12 cellular contexts compared by ENCODE assay signal in genomic region chr16:67489401-67490083, GRCh38. TPM values are rescaled to one million over a fixed set of nuclear protein-coding genes. Genes with fewer than 3 reads are reported as not detected.
A peak's percentile ranks its signal among the peaks of the same experiment; 100 is the strongest.
DNase-seq lines count a peak whose midpoint lies in the region; ATAC-seq and TF ChIP-seq lines count a peak whose summit lies in the region.
"Had no signal": no experiment of that assay in that cellular context is flagged by ENCODE, and none has a peak within 500 bp of the region (broad histone marks: within the 10 kb centered on the region; RNA-seq: fewer than 3 reads in every experiment).

No MANE protein-coding gene starts in this region.

- H3K4me1 Mint-ChIP-seq in glutamatergic neuron (ENCODE audit: low read depth, unreplicated experiment) = peaks cover 5% of the 10 kb centered on the region
- H3K4me1 Mint-ChIP-seq in activated T-cell treated with anti-CD3 and anti-CD28 coated beads, Interleukin-2, amount 50 U/mL, for 72 hours (ENCODE audit: low read depth) = peaks cover 7% of the 10 kb centered on the region

- H3K4me1 ChIP-seq in NT2/D1 (ENCODE audit: insufficient read depth, insufficient read length) (peaks cover 6% of the 10 kb centered on the region), rectal smooth muscle tissue (ENCODE audit: control insufficient read depth, insufficient read depth, low read length) (peaks cover 20% of the 10 kb centered on the region)

- TF ChIP-seq CTCF in glutamatergic neuron (IDR thresholded peaks at IDR 0.05; ENCODE audit: partially characterized antibody, unreplicated experiment) = no peak

- H3K36me3 Mint-ChIP-seq in glutamatergic neuron (ENCODE audit: unreplicated experiment) = peaks cover 6% of the 10 kb centered on the region
- peaks cover under 1 to 7% of the 10 kb centered on the region in 2 donors for H3K36me3 Mint-ChIP-seq in activated T-cell treated with anti-CD3 and anti-CD28 coated beads, Interleukin-2, amount 50 U/mL, for 72 hours (ENCODE audit: insufficient read depth in 2 of 2)

- peak overlapping the region; percentile 89 for H3K27ac ChIP-seq in rectal smooth muscle tissue (ENCODE audit: low read depth, low read length)

- H3K4me3 Mint-ChIP-seq in glutamatergic neuron (ENCODE audit: unreplicated experiment) = no peak overlapping the region
- H3K4me3 Mint-ChIP-seq in activated T-cell treated with anti-CD3 and anti-CD28 coated beads, Interleukin-2, amount 50 U/mL, for 72 hours = no peak overlapping the region
- H3K4me3 Mint-ChIP-seq: activated T-helper 1 cell treated with anti-CD3 and anti-CD28 coated beads, Interleukin-12 subunit alpha, Interleukin-12 subunit beta, Interleukin-2, Interleukin-4 antibody, amounts not matched to agents 30 ng/mL and 10 ng/mL and 1 ng/mL, durations not matched to agents 14 hours and 24 hours and 36 hours had no signal

- H3K9ac ChIP-seq in NT2/D1 (ENCODE audit: insufficient read length, low read depth) (peak overlapping the region; percentile 54), rectal smooth muscle tissue (ENCODE audit: low read length) (no peak overlapping the region)

- DNase-seq in NT2/D1 (ENCODE audit: low read depth, low spot score) (no peak), glutamatergic neuron (no peak)
- no peak for DNase-seq in activated T-cell treated with anti-CD3 and anti-CD28 coated beads, Interleukin-2, amount 50 U/mL, for 72 hours
- DNase-seq: COR-L47; NCI-H1048; NK-92 treated with Interleukin-12 subunit alpha and Interleukin-12 subunit beta, amount 100 ng/mL, for 24 hours had no signal

- peaks cover 11% of the 10 kb centered on the region; the same call in 1 of the 2 replicates for H3K9me3 ChIP-seq in NT2/D1 (ENCODE audit: insufficient read depth, low read length)

- H3K9me3 Mint-ChIP-seq in glutamatergic neuron (ENCODE audit: unreplicated experiment) = no peaks in the 10 kb centered on the region
- H3K9me3 Mint-ChIP-seq in activated T-cell treated with anti-CD3 and anti-CD28 coated beads, Interleukin-2, amount 50 U/mL, for 72 hours = no peaks in the 10 kb centered on the region
- H3K9me3 Mint-ChIP-seq: activated T-helper 1 cell treated with anti-CD3 and anti-CD28 coated beads, Interleukin-12 subunit alpha, Interleukin-12 subunit beta, Interleukin-2, Interleukin-4 antibody, amounts not matched to agents 30 ng/mL and 10 ng/mL and 1 ng/mL, durations not matched to agents 14 hours and 24 hours and 36 hours had no signal

- H3K36me3 ChIP-seq in NT2/D1 (ENCODE audit: insufficient read depth, insufficient read length, low read length) (no peaks in the 10 kb centered on the region), rectal smooth muscle tissue (ENCODE audit: control insufficient read depth, insufficient read depth, low read length) (no peaks in the 10 kb centered on the region)

- ATAC-seq in GM21737 (IDR thresholded peaks at IDR 0.05; ENCODE audit: unreplicated experiment) (no peak), HG02884 (IDR thresholded peaks at IDR 0.05; ENCODE audit: unreplicated experiment) (no peak), HG02571 (IDR thresholded peaks at IDR 0.05; ENCODE audit: unreplicated experiment) (no peak)
- ATAC-seq in activated T-cell treated with anti-CD3 and anti-CD28 coated beads, Interleukin-2, amount 50 U/mL, for 72 hours (replicated peaks in 1 of 2) = no peak

- H3K4me3 ChIP-seq in GM08714 (ENCODE audit: low read length) = peak overlapping the region; percentile 1; the same call in 1 of the 2 replicates
- no peak overlapping the region for H3K4me3 ChIP-seq in NT2/D1 (ENCODE audit: insufficient read length, low read depth)
- H3K4me3 ChIP-seq in rectal smooth muscle tissue (ENCODE audit: low read length) = no peak overlapping the region

- H3K27me3 Mint-ChIP-seq in glutamatergic neuron (ENCODE audit: unreplicated experiment) = peaks cover 4% of the 10 kb centered on the region
- H3K27me3 Mint-ChIP-seq in activated T-cell treated with anti-CD3 and anti-CD28 coated beads, Interleukin-2, amount 50 U/mL, for 72 hours (ENCODE audit: low read depth) = no peaks in the 10 kb centered on the region

- H3K27me3 ChIP-seq in NT2/D1 (ENCODE audit: insufficient read depth, insufficient read length) (peaks cover 7% of the 10 kb centered on the region), rectal smooth muscle tissue (ENCODE audit: control insufficient read depth, insufficient read depth, low read length) (no peaks in the 10 kb centered on the region)

- peak overlapping the region; percentile 15 for H3K27ac Mint-ChIP-seq in glutamatergic neuron (ENCODE audit: unreplicated experiment)
- H3K27ac Mint-ChIP-seq in activated T-cell treated with anti-CD3 and anti-CD28 coated beads, Interleukin-2, amount 50 U/mL, for 72 hours = no peak overlapping the region
- H3K27ac Mint-ChIP-seq: activated T-helper 1 cell treated with anti-CD3 and anti-CD28 coated beads, Interleukin-12 subunit alpha, Interleukin-12 subunit beta, Interleukin-2, Interleukin-4 antibody, amounts not matched to agents 30 ng/mL and 10 ng/mL and 1 ng/mL, durations not matched to agents 14 hours and 24 hours and 36 hours had no signal

RNA-seq across cellular contexts. Expression of gene AGRP, which starts 6.2 kb away (rescaled TPM):
- total RNA-seq in glutamatergic neuron (ENCODE audit: unreplicated experiment) = not detected
- not detected for total RNA-seq in activated T-cell treated with anti-CD3 and anti-CD28 coated beads, Interleukin-2, amount 50 U/mL, for 72 hours
- total RNA-seq: activated T-helper 1 cell treated with anti-CD3 and anti-CD28 coated beads, Interleukin-12 subunit alpha, Interleukin-12 subunit beta, Interleukin-2, Interleukin-4 antibody, amounts not matched to agents 30 ng/mL and 10 ng/mL and 1 ng/mL, durations not matched to agents 14 hours and 24 hours and 36 hours had no signal

RNA-seq across cellular contexts. Expression of gene ATP6V0D1, which starts 8.6 kb away (rescaled TPM):
- total RNA-seq in glutamatergic neuron (ENCODE audit: unreplicated experiment) = 111 TPM
- total RNA-seq in activated T-cell treated with anti-CD3 and anti-CD28 coated beads, Interleukin-2, amount 50 U/mL, for 72 hours = 10 to 100 TPM; 27.9 to 28.1 TPM

RNA-seq across cellular contexts. Expression of gene RIPOR1, which starts 39.1 kb away (rescaled TPM):
- 191 TPM for total RNA-seq in glutamatergic neuron (ENCODE audit: unreplicated experiment)
- 10 to 100 TPM; 34.2 to 54.6 TPM for total RNA-seq in activated T-cell treated with anti-CD3 and anti-CD28 coated beads, Interleukin-2, amount 50 U/mL, for 72 hours

RNA-seq across cellular contexts. Expression of gene HSD11B2, which starts 58.6 kb away (rescaled TPM):
- 6.0 TPM for total RNA-seq in glutamatergic neuron (ENCODE audit: unreplicated experiment)
- total RNA-seq in activated T-cell treated with anti-CD3 and anti-CD28 coated beads, Interleukin-2, amount 50 U/mL, for 72 hours = 1 to 10 TPM in 1 of 2 donors, under 1 TPM in 1; 0.53 to 1.1 TPM
